Comparison of ENCODE assay signal across 14 cellular contexts in genomic region chr10:89393898-89394297, GRCh38. TPM values are rescaled to one million over a fixed set of nuclear protein-coding genes. Genes with fewer than 3 reads are reported as not detected.
A peak's percentile ranks its signal among the peaks of the same experiment; 100 is the strongest.
DNase-seq lines count a peak whose midpoint lies in the region; TF ChIP-seq lines count a peak whose summit lies in the region.
"Had no signal": no experiment of that assay in that cellular context is flagged by ENCODE, and none has a peak within 500 bp of the region (broad histone marks: within the 10 kb centered on the region; RNA-seq: fewer than 3 reads in every experiment).

No MANE protein-coding gene starts in this region.

- H3K4me3 ChIP-seq in fibroblast of villous mesenchyme (ENCODE audit: low read depth, low read length) (peak overlapping the region; percentile 68), skeletal muscle tissue (ENCODE audit: low read length in 3 of 3) (peak overlapping the region; percentile 22 to 92 (median 52))

- peaks cover 21% of the 10 kb centered on the region for H3K36me3 Mint-ChIP-seq in activated CD4-positive, alpha-beta T cell treated with anti-CD3 and anti-CD28 coated beads, Interleukin-2, amount 10 ng/mL, durations not matched to agents 24 days and 14 days (ENCODE audit: low read depth)
- no peaks in the 10 kb centered on the region for H3K36me3 Mint-ChIP-seq in chondrocyte (ENCODE audit: low read depth)

- peaks cover 7% of the 10 kb centered on the region for H3K9me3 Mint-ChIP-seq in activated CD4-positive, alpha-beta T cell treated with anti-CD3 and anti-CD28 coated beads, Interleukin-2, amount 10 ng/mL, durations not matched to agents 24 days and 14 days
- H3K9me3 Mint-ChIP-seq in chondrocyte (ENCODE audit: low read depth), result no peaks in the 10 kb centered on the region

- H3K27ac ChIP-seq in skeletal muscle tissue (ENCODE audit: low read depth, low read length), result no peak overlapping the region

- H3K9ac ChIP-seq in skeletal muscle tissue (ENCODE audit: low read depth in 1 of 3, low read length in 3 of 3), result peak overlapping the region in 1 of 3 donors; percentile 2

- no peaks in the 10 kb centered on the region for H3K27me3 ChIP-seq in skeletal muscle tissue (ENCODE audit: control insufficient read depth in 3 of 3, insufficient read depth in 3 of 3, low read length in 3 of 3)

- intact Hi-C loops in activated CD4-positive, alpha-beta T cell treated with anti-CD3 and anti-CD28 coated beads, Interleukin-2, amount 10 ng/mL, durations not matched to agents 24 days and 14 days (cut with micrococcal nuclease), result no loop called here

- H3K4me3 Mint-ChIP-seq in activated CD4-positive, alpha-beta T cell treated with anti-CD3 and anti-CD28 coated beads, Interleukin-2, amount 10 ng/mL, durations not matched to agents 24 days and 14 days, result peak overlapping the region; percentile 82
- no peak overlapping the region for H3K4me3 Mint-ChIP-seq in chondrocyte (ENCODE audit: unreplicated experiment)

- H3K27ac Mint-ChIP-seq in activated CD4-positive, alpha-beta T cell treated with anti-CD3 and anti-CD28 coated beads, Interleukin-2, amount 10 ng/mL, durations not matched to agents 24 days and 14 days, result no peak overlapping the region
- H3K27ac Mint-ChIP-seq in chondrocyte (ENCODE audit: unreplicated experiment), result no peak overlapping the region

- TF ChIP-seq CTCF in fibroblast of villous mesenchyme (IDR thresholded peaks at IDR 0.05; ENCODE audit: insufficient read depth, low read depth, low read length), result no peak
- TF ChIP-seq CTCF in chondrocyte (IDR thresholded peaks at IDR 0.05), result no peak

- no peaks in the 10 kb centered on the region for H3K36me3 ChIP-seq in skeletal muscle tissue (ENCODE audit: control insufficient read depth in 3 of 3, insufficient read depth in 3 of 3, low read length in 3 of 3)

- H3K4me1 ChIP-seq in skeletal muscle tissue (ENCODE audit: control insufficient read depth in 3 of 3, insufficient read depth in 3 of 3, low read length in 3 of 3), result peaks cover 14 to 37% (median 26%) of the 10 kb centered on the region in 3 donors

- no peaks in the 10 kb centered on the region for H3K9me3 ChIP-seq in skeletal muscle tissue (ENCODE audit: control insufficient read depth in 3 of 3, low read length in 3 of 3)

- DNase-seq in activated CD4-positive, alpha-beta T cell treated with anti-CD3 and anti-CD28 coated beads, Interleukin-2, amount 10 ng/mL, durations not matched to agents 24 days and 14 days, result no peak
- no peak for DNase-seq in activated CD4-positive, alpha-beta T cell treated with anti-CD3 and anti-CD28 coated beads, Interleukin-2, amount 50 U/mL, for 1 hour
- DNase-seq in NCI-H69 (lab: John Stamatoyannopoulos, UW) (peak; percentile 32), fibroblast of villous mesenchyme (ENCODE audit: low read depth) (no peak), foreskin melanocyte (no peak), chondrocyte (ENCODE audit: low spot score) (no peak), NOMO-1 treated with dmso at 0.1 percent for 144 hours (lab: John Stamatoyannopoulos, UW; ENCODE audit: unreplicated experiment) (no peak)
- DNase-seq: ACHN; activated CD4-positive, alpha-beta T cell treated with anti-CD3 and anti-CD28 coated beads for 4 hours; amniotic stem cell; H7 had no signal

- H3K27me3 Mint-ChIP-seq in activated CD4-positive, alpha-beta T cell treated with anti-CD3 and anti-CD28 coated beads, Interleukin-2, amount 10 ng/mL, durations not matched to agents 24 days and 14 days, result no peaks in the 10 kb centered on the region
- H3K27me3 Mint-ChIP-seq in chondrocyte (ENCODE audit: low read depth), result no peaks in the 10 kb centered on the region

- peaks cover 36% of the 10 kb centered on the region for H3K4me1 Mint-ChIP-seq in activated CD4-positive, alpha-beta T cell treated with anti-CD3 and anti-CD28 coated beads, Interleukin-2, amount 10 ng/mL, durations not matched to agents 24 days and 14 days
- H3K4me1 Mint-ChIP-seq in chondrocyte (ENCODE audit: low read depth), result peaks cover 25% of the 10 kb centered on the region

RNA-seq across cellular contexts. Expression of gene IFIT1, which starts 1.5 kb away (rescaled TPM):
- total RNA-seq in activated CD4-positive, alpha-beta T cell treated with anti-CD3 and anti-CD28 coated beads, Interleukin-2, amount 10 ng/mL, durations not matched to agents 24 days and 14 days, result 0.58 and 1.0 TPM in 2 replicates
- 32.9 and 70.8 TPM in 2 replicates for total RNA-seq in fibroblast of villous mesenchyme
- 34.4 TPM for total RNA-seq in skeletal muscle tissue
- 2.0 to 4.4 TPM (median 2.0 TPM) in 3 replicates for total RNA-seq in chondrocyte

RNA-seq across cellular contexts. Expression of gene IFIT1B, which starts 16.0 kb away (rescaled TPM):
- not detected in 2 replicates for total RNA-seq in activated CD4-positive, alpha-beta T cell treated with anti-CD3 and anti-CD28 coated beads, Interleukin-2, amount 10 ng/mL, durations not matched to agents 24 days and 14 days
- total RNA-seq in fibroblast of villous mesenchyme (under 0.01 TPM in 1 of 2 replicates, not detected in the other), skeletal muscle tissue (2.1 TPM), chondrocyte (not detected in 3 replicates)
- total RNA-seq: H7, LHCN-M2, NCI-H460 had no signal

RNA-seq across cellular contexts. Expression of gene IFIT5, which starts 20.5 kb away (rescaled TPM):
- total RNA-seq in activated CD4-positive, alpha-beta T cell treated with anti-CD3 and anti-CD28 coated beads, Interleukin-2, amount 10 ng/mL, durations not matched to agents 24 days and 14 days, result 8.5 and 9.5 TPM in 2 replicates
- total RNA-seq in fibroblast of villous mesenchyme (36.7 and 52.7 TPM in 2 replicates), skeletal muscle tissue (9.9 TPM), chondrocyte (12.8 to 13.7 TPM (median 13.0 TPM) in 3 replicates)
